ENCODE assay signal across 8 cellular contexts in the genomic region with DNA sequence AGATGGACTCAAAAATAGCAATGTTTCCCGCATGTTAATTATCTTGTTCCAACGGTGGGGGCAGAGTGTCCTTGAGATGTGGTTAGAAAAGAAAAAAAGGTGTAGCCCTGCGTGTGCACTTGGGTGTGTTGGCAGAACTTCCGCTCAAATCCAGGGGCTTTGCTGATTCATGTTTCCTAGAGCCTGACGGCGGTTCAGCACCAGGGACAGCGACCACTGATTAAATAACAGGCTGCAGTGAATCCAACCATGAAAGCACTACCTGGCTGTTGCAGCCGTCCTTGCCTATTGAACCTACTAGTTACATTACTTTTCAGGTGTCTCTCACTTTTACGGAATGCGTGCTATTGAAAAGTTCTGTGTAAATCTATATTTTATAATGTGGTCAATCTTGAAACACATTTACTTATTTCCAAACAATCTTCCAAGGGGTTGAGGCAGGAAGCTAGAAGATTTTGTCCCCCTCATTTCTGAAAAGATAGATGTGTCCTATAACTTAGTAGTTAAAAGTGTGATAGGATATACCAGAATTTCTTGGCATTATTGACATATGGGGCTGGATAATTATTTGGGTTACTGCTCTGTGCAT.
A peak's percentile ranks its signal among the peaks of the same experiment; 100 is the strongest.
DNase-seq lines count a peak whose midpoint lies in the region; ATAC-seq and TF ChIP-seq lines count a peak whose summit lies in the region.

No MANE protein-coding gene starts in this region.

- 5% methylated on average over 10 of the region's 10 CpGs for WGBS in suprapubic skin

- ATAC-seq in lower lobe of right lung (peak in 1 of 2 donors; percentile 57), GM19463 (IDR thresholded peaks at IDR 0.05; ENCODE audit: unreplicated experiment) (no peak)

- TF ChIP-seq CTCF in GM10266 (IDR thresholded peaks at IDR 0.05; ENCODE audit: control insufficient read depth, insufficient read depth, low read depth, missing control alignments), result no peak
- no peak for TF ChIP-seq CTCF in astrocyte of the spinal cord (IDR thresholded peaks at IDR 0.05; ENCODE audit: low read depth, low read length)
- no peak for TF ChIP-seq CTCF in lower lobe of right lung (IDR thresholded peaks at IDR 0.05)
- no peak for TF ChIP-seq CTCF in suprapubic skin (IDR thresholded peaks at IDR 0.05)

- H3K4me1 ChIP-seq in lower lobe of right lung, result no peaks in the 10 kb centered on the region
- H3K4me1 ChIP-seq in suprapubic skin, result no peaks in the 10 kb centered on the region

- DNase-seq in GM10266 (ENCODE audit: extremely low spot score) (peak; percentile 13), MV-4-11 (lab: John Stamatoyannopoulos, UW) (peak; percentile 32), astrocyte of the spinal cord (ENCODE audit: low read depth, low spot score) (peak; percentile 20), lower lobe of right lung (peak; percentile 69), SKM-1 treated with dmso at 0.1 percent for 144 hours (lab: John Stamatoyannopoulos, UW; ENCODE audit: unreplicated experiment) (no peak), GF-D8 (lab: John Stamatoyannopoulos, UW) (no peak), suprapubic skin (ENCODE audit: low spot score in 2 of 2) (no peak)

- TF ChIP-seq POLR2A in suprapubic skin (IDR thresholded peaks at IDR 0.05), result no peak

- no peaks in the 10 kb centered on the region for H3K9me3 ChIP-seq in lower lobe of right lung
- H3K9me3 ChIP-seq in suprapubic skin, result no peaks in the 10 kb centered on the region

- H3K27me3 ChIP-seq in lower lobe of right lung (ENCODE audit: low read depth) (no peaks in the 10 kb centered on the region), suprapubic skin (no peaks in the 10 kb centered on the region)

- no peak overlapping the region for H3K27ac ChIP-seq in lower lobe of right lung
- no peak overlapping the region for H3K27ac ChIP-seq in suprapubic skin

- no peak for TF ChIP-seq EP300 in suprapubic skin (IDR thresholded peaks at IDR 0.05)

- in situ Hi-C loops in astrocyte of the spinal cord (cut with HindIII; ENCODE audit: low sequenced_read_pairs), result no loop called here

- H3K36me3 ChIP-seq in lower lobe of right lung (no peaks in the 10 kb centered on the region), suprapubic skin (no peaks in the 10 kb centered on the region)

- H3K4me3 ChIP-seq in astrocyte of the spinal cord (ENCODE audit: low read depth, low read length) (no peak overlapping the region), lower lobe of right lung (no peak overlapping the region), suprapubic skin (no peak overlapping the region)

- intact Hi-C loops in lower lobe of right lung (cut with DNase I), result no loop called here

Comparison
In these comparisons a context has a peak if more than half of its experiments do, and no peak if none do; other contexts are left out.
1. DNase-seq: peak in GM10266 (single experiment), MV-4-11 (single experiment), astrocyte of the spinal cord (single experiment) and lower lobe of right lung (single experiment); none in SKM-1 treated with dmso at 0.1 percent for 144 hours (single experiment), GF-D8 (single experiment) and suprapubic skin (0 of 2).